20 cellular contexts compared by ENCODE assay signal in genomic region chr21:46094401-46095105, GRCh38. TPM values are rescaled to one million over a fixed set of nuclear protein-coding genes. Genes with fewer than 3 reads are reported as not detected.
A peak's percentile ranks its signal among the peaks of the same experiment; 100 is the strongest.
DNase-seq lines count a peak whose midpoint lies in the region; ATAC-seq and TF ChIP-seq lines count a peak whose summit lies in the region.
"Had no signal": no experiment of that assay in that cellular context is flagged by ENCODE, and none has a peak within 500 bp of the region (broad histone marks: within the 10 kb centered on the region; RNA-seq: fewer than 3 reads in every experiment).

No MANE protein-coding gene starts in this region.

- WGBS in esophagus muscularis mucosa, result 78% methylated on average over 11 of the region's 14 CpGs

- peaks cover 0 to 12% of the 10 kb centered on the region in 2 donors for H3K4me1 ChIP-seq in right atrium auricular region
- H3K4me1 ChIP-seq in esophagus muscularis mucosa, result peaks cover 28 to 71% (median 68%) of the 10 kb centered on the region in 4 donors
- H3K4me1 ChIP-seq in osteoblast (ENCODE audit: insufficient read depth, low read length), result peaks cover 25% of the 10 kb centered on the region
- peaks cover 6 to 18% of the 10 kb centered on the region in 2 donors for H3K4me1 ChIP-seq in uterus
- H3K4me1 ChIP-seq: gastrocnemius medialis had no signal

- H3K27ac ChIP-seq in right atrium auricular region (no peak overlapping the region), esophagus muscularis mucosa (replicated peaks in 1 of 4) (peak overlapping the region; percentile 99 to 100 (median 99)), osteoblast (ENCODE audit: low read depth, low read length) (peak overlapping the region; percentile 96), uterus (peak overlapping the region; percentile 99)
- H3K27ac ChIP-seq: BLaER1, gastrocnemius medialis had no signal

- H2AFZ ChIP-seq in osteoblast (ENCODE audit: low read length), result no peak overlapping the region

- H4K20me1 ChIP-seq in osteoblast (ENCODE audit: insufficient read depth, low read length), result peaks cover under 1% of the 10 kb centered on the region

- TF ChIP-seq POLR2A in esophagus muscularis mucosa (IDR thresholded peaks at IDR 0.05; ENCODE audit: low read depth) (no peak), uterus (IDR thresholded peaks at IDR 0.05) (no peak)

- H3K27me3 ChIP-seq in right atrium auricular region (no peaks in the 10 kb centered on the region), esophagus muscularis mucosa (peaks cover 0 to 8% (median 0%) of the 10 kb centered on the region in 4 donors), osteoblast (ENCODE audit: insufficient read depth, low read length) (no peaks in the 10 kb centered on the region), uterus (no peaks in the 10 kb centered on the region)

- H3K79me2 ChIP-seq in osteoblast (ENCODE audit: insufficient read depth, low read length), result peaks cover 25% of the 10 kb centered on the region

- no peak for TF ChIP-seq EP300 in esophagus muscularis mucosa (IDR thresholded peaks at IDR 0.05)

- H3K4me2 ChIP-seq in osteoblast (ENCODE audit: insufficient read depth, low read length), result no peak overlapping the region
- H3K4me2 ChIP-seq: BLaER1 had no signal

- DNase-seq in right atrium auricular region (ENCODE audit: low spot score) (peak; percentile 26), Right ventricle myocardium superior (no peak), esophagus muscularis mucosa (ENCODE audit: extremely low spot score) (peak; percentile 74), osteoblast (ENCODE audit: insufficient read length, low spot score, missing footprints) (peak; percentile 88), uterus (no peak), NCI-H146 (lab: John Stamatoyannopoulos, UW) (no peak), NCI-H82 treated with DMSO at 0.1 percent for 48 hours (lab: John Stamatoyannopoulos, UW; ENCODE audit: unreplicated experiment) (no peak)
- DNase-seq: activated CD8-positive, alpha-beta memory T cell treated with anti-CD3 and anti-CD28 coated beads, Interleukin-2, amount 50 U/mL, for 4 hours; activated effector memory CD4-positive, alpha-beta T cell treated with Interleukin-2 at 50 U/mL for 16 hours; amniotic stem cell; gastrocnemius medialis; GOT3; naive B cell; NCI-H187; NCI-H748 treated with DMSO at 0.1 percent for 48 hours; OCI-M1; SHP77 treated with DMSO at 0.1 percent for 48 hours; stimulated activated CD4-positive, alpha-beta T cell treated with anti-CD3 and anti-CD28 coated beads, Interleukin-4, amount 100 ng/mL, for 1 hour had no signal

- TF ChIP-seq CTCF in right atrium auricular region (IDR thresholded peaks at IDR 0.05) (no peak), esophagus muscularis mucosa (IDR thresholded peaks at IDR 0.05) (no peak), osteoblast (IDR thresholded peaks at IDR 0.05; ENCODE audit: extremely low read depth, low read depth, low read length) (no peak), uterus (IDR thresholded peaks at IDR 0.05) (no peak)

- H3K36me3 ChIP-seq in right atrium auricular region (no peaks in the 10 kb centered on the region), esophagus muscularis mucosa (no peaks in the 10 kb centered on the region), osteoblast (ENCODE audit: insufficient read depth, low read length) (no peaks in the 10 kb centered on the region), uterus (no peaks in the 10 kb centered on the region)
- H3K36me3 ChIP-seq: BLaER1, gastrocnemius medialis had no signal

- no peak overlapping the region for H3K4me3 ChIP-seq in right atrium auricular region
- H3K4me3 ChIP-seq in esophagus muscularis mucosa, result no peak overlapping the region
- no peak overlapping the region for H3K4me3 ChIP-seq in osteoblast (ENCODE audit: insufficient read depth, low read length)
- H3K4me3 ChIP-seq in uterus, result no peak overlapping the region
- H3K4me3 ChIP-seq: BLaER1, gastrocnemius medialis had no signal

- ATAC-seq in Right ventricle myocardium superior (ENCODE audit: poor library complexity) (no peak), GM18517 (IDR thresholded peaks at IDR 0.05; ENCODE audit: unreplicated experiment) (no peak)
- ATAC-seq: gastrocnemius medialis had no signal

- no peaks in the 10 kb centered on the region for H3K9me3 ChIP-seq in right atrium auricular region
- no peaks in the 10 kb centered on the region for H3K9me3 ChIP-seq in esophagus muscularis mucosa
- no peaks in the 10 kb centered on the region for H3K9me3 ChIP-seq in osteoblast (ENCODE audit: low read depth, low read length)
- no peaks in the 10 kb centered on the region for H3K9me3 ChIP-seq in uterus
- H3K9me3 ChIP-seq: gastrocnemius medialis had no signal

- intact Hi-C loops in Right ventricle myocardium superior (cut with DNase I) (no loop called here), esophagus muscularis mucosa (cut with DNase I) (no loop called here), uterus (cut with DNase I; ENCODE audit: low total_unique reads) (no loop called here)

RNA-seq across cellular contexts. Expression of gene COL6A2, which starts 3.4 kb away (rescaled TPM):
- total RNA-seq in right atrium auricular region, result 100 to 1,000 TPM; 249 to 252 TPM
- total RNA-seq in Right ventricle myocardium superior, result 191 TPM
- total RNA-seq in esophagus muscularis mucosa, result 1,000 to 10,000 TPM in 2 of 4 donors, 100 to 1,000 TPM in 2; 942 to 1,525 (median 1,202) TPM
- total RNA-seq in osteoblast, result 1,184 and 1,265 TPM in 2 replicates
- total RNA-seq in uterus, result 1,000 to 10,000 TPM in 2 of 4 donors, 100 to 1,000 TPM in 2; 321 to 1,200 (median 948) TPM

Comparison
In these comparisons a context has a peak if more than half of its experiments do, and no peak if none do; other contexts are left out.
1. DNase-seq: peak in right atrium auricular region (single experiment), esophagus muscularis mucosa (single experiment) and osteoblast (single experiment); none in Right ventricle myocardium superior (single experiment), uterus (0 of 2), NCI-H146 (single experiment) and NCI-H82 treated with DMSO at 0.1 percent for 48 hours (single experiment).
2. H3K27ac ChIP-seq: peak in esophagus muscularis mucosa (4 of 4), osteoblast (single experiment) and uterus (2 of 2); none in right atrium auricular region (0 of 2).